8 cellular contexts compared by ENCODE assay signal in genomic region chr10:43648083-43648391, GRCh38. TPM values are rescaled to one million over a fixed set of nuclear protein-coding genes. Genes with fewer than 3 reads are reported as not detected.
DNase-seq lines count a peak whose midpoint lies in the region; ATAC-seq and TF ChIP-seq lines count a peak whose summit lies in the region.

No MANE protein-coding gene starts in this region.

- H3K36me3 ChIP-seq in DOHH2 (ENCODE audit: control insufficient read depth, low read length), result peaks cover 15% of the 10 kb centered on the region
- H3K36me3 ChIP-seq in endocrine pancreas (ENCODE audit: control insufficient read depth, insufficient read depth, low read length), result peaks cover 21% of the 10 kb centered on the region
- H3K36me3 ChIP-seq in ovary, result peaks cover 7% of the 10 kb centered on the region

- no peaks in the 10 kb centered on the region for H3F3A ChIP-seq in DOHH2 (ENCODE audit: control insufficient read depth, insufficient read depth)

- no peaks in the 10 kb centered on the region for H3K27me3 ChIP-seq in DOHH2 (ENCODE audit: control insufficient read depth, low read length)
- no peaks in the 10 kb centered on the region for H3K27me3 ChIP-seq in endocrine pancreas (ENCODE audit: control insufficient read depth, insufficient read depth, low read length)
- H3K27me3 ChIP-seq in ovary, result no peaks in the 10 kb centered on the region

- 27 to 44% (median 39%) methylated on average over 9 of the region's 9 CpGs for WGBS in ovary, 3 donors

- peaks cover 7% of the 10 kb centered on the region for H3K4me1 ChIP-seq in DOHH2 (ENCODE audit: control insufficient read depth, low read length)
- H3K4me1 ChIP-seq in endocrine pancreas (ENCODE audit: control insufficient read depth, insufficient read depth, low read length), result no peaks in the 10 kb centered on the region
- H3K4me1 ChIP-seq in ovary (ENCODE audit: insufficient read depth), result no peaks in the 10 kb centered on the region

- no peaks in the 10 kb centered on the region for H4K20me1 ChIP-seq in DOHH2 (ENCODE audit: control insufficient read depth, insufficient read depth, low read depth, low read length)

- peak overlapping the region; percentile 85 for H3K9ac ChIP-seq in endocrine pancreas (ENCODE audit: control insufficient read depth, insufficient read depth, low read length)

- H3K27ac ChIP-seq in DOHH2 (ENCODE audit: low read depth, low read length) (no peak overlapping the region), ovary (peak overlapping the region; percentile 82 to 90)

- DNase-seq in MV-4-11 (lab: John Stamatoyannopoulos, UW) (peak; percentile 13), ovary (no peak), NOMO-1 treated with DMSO at 0.1 percent for 48 hours (lab: John Stamatoyannopoulos, UW; ENCODE audit: unreplicated experiment) (no peak)
- no peak for DNase-seq in stimulated activated CD4-positive, alpha-beta T cell treated with anti-CD3 and anti-CD28 coated beads, Interleukin-4, amount 100 ng/mL, for 4 hours

- TF ChIP-seq POLR2A in ovary (IDR thresholded peaks at IDR 0.05), result no peak

- ATAC-seq in GM18868 (IDR thresholded peaks at IDR 0.05; ENCODE audit: unreplicated experiment) (no peak), HG03520 (IDR thresholded peaks at IDR 0.05; ENCODE audit: unreplicated experiment) (no peak)

- H3K9me2 ChIP-seq in DOHH2 (replicated peaks; ENCODE audit: control insufficient read depth, low read length), result no peaks in the 10 kb centered on the region

- intact Hi-C loops in ovary (cut with DNase I), result no loop called here

- H3K4me3 ChIP-seq in DOHH2 (ENCODE audit: low read length) (peak overlapping the region; percentile 74), endocrine pancreas (ENCODE audit: control insufficient read depth, insufficient read depth, low read length) (peak overlapping the region; percentile 65), ovary (peak overlapping the region; percentile 61)

- no peaks in the 10 kb centered on the region for H3K79me2 ChIP-seq in DOHH2 (ENCODE audit: control insufficient read depth, low read length)

- H3K4me2 ChIP-seq in DOHH2 (ENCODE audit: low read length), result peak overlapping the region; percentile 68

- no peak for TF ChIP-seq EP300 in ovary (IDR thresholded peaks at IDR 0.05)

- TF ChIP-seq CTCF in DOHH2 (IDR thresholded peaks at IDR 0.05; ENCODE audit: low read depth, low read length, poor library complexity, severe bottlenecking) (no peak), ovary (IDR thresholded peaks at IDR 0.05) (no peak)

- H3K9me3 ChIP-seq in DOHH2 (ENCODE audit: control insufficient read depth, insufficient read depth, low read length), result peaks cover 32% of the 10 kb centered on the region
- peaks cover 13% of the 10 kb centered on the region for H3K9me3 ChIP-seq in endocrine pancreas (ENCODE audit: control insufficient read depth, low read length)
- H3K9me3 ChIP-seq in ovary, result peaks cover 9 to 32% of the 10 kb centered on the region in 2 donors

RNA-seq across cellular contexts. Expression of gene ZNF32, which starts 0.6 kb away (rescaled TPM):
- 10 to 100 TPM; 31.8 to 68.7 (median 51.5) TPM for total RNA-seq in ovary
- polyA plus RNA-seq in ovary, result 10 to 100 TPM; 65.1 to 73.1 TPM

RNA-seq across cellular contexts. Expression of gene ZNF485, which starts 41.8 kb away (rescaled TPM):
- total RNA-seq in ovary, result 1 to 10 TPM; 2.5 to 8.3 (median 4.5) TPM
- 1 to 10 TPM; 2.0 to 3.0 TPM for polyA plus RNA-seq in ovary
